16 cellular contexts compared by ENCODE assay signal in genomic region chr3:79184226-79184625, GRCh38.
DNase-seq lines count a peak whose midpoint lies in the region; TF ChIP-seq lines count a peak whose summit lies in the region.
"Had no signal": no experiment of that assay in that cellular context is flagged by ENCODE, and none has a peak within 500 bp of the region (broad histone marks: within the 10 kb centered on the region; RNA-seq: fewer than 3 reads in every experiment).

No MANE protein-coding gene starts in this region.

- TF ChIP-seq CTCF in brain (conservative IDR thresholded peaks at IDR 0.05) (no peak), smooth muscle cell (IDR thresholded peaks at IDR 0.05; ENCODE audit: borderline replicate concordance, insufficient read depth, poor library complexity, severe bottlenecking) (no peak)

- peaks cover 50% of the 10 kb centered on the region for H3K4me1 Mint-ChIP-seq in brain
- H3K4me1 Mint-ChIP-seq: B cell had no signal

- no peaks in the 10 kb centered on the region for H3K9me3 ChIP-seq in smooth muscle cell (replicated peaks; ENCODE audit: low read depth)

- H3K27me3 ChIP-seq in smooth muscle cell (ENCODE audit: low read depth), result no peaks in the 10 kb centered on the region

- peaks cover 0 to 12% (median 2%) of the 10 kb centered on the region in 5 experiments for H3K9me3 Mint-ChIP-seq in brain

- H3K36me3 Mint-ChIP-seq in brain, result peaks cover 3% of the 10 kb centered on the region

- H4K20me1 ChIP-seq in smooth muscle cell (ENCODE audit: low read depth), result no peaks in the 10 kb centered on the region

- peak overlapping the region; percentile 55 for H3K4me2 ChIP-seq in smooth muscle cell

- WGBS in smooth muscle cell (ENCODE audit: low lambda C conversion rate), result 30% methylated on average over 4 of the region's 4 CpGs

- H3K9ac ChIP-seq in smooth muscle cell (ENCODE audit: low read depth), result no peak overlapping the region

- H3K79me2 ChIP-seq in smooth muscle cell (ENCODE audit: low read depth), result no peaks in the 10 kb centered on the region

- DNase-seq in NCI-H82 (lab: John Stamatoyannopoulos, UW) (peak; percentile 9), NCI-H82 treated with DMSO at 0.1 percent for 48 hours (lab: John Stamatoyannopoulos, UW; ENCODE audit: unreplicated experiment) (no peak), left kidney (ENCODE audit: low read depth, low spot score) (peak; percentile 75), smooth muscle cell (lab: John Stamatoyannopoulos, UW; ENCODE audit: unreplicated experiment) (no peak), dermis blood vessel endothelial cell (no peak), NCI-H2171 treated with DMSO at 0.1 percent for 48 hours (lab: John Stamatoyannopoulos, UW) (no peak)
- no peak for DNase-seq in stimulated activated CD4-positive, alpha-beta T cell treated with anti-CD3 and anti-CD28 coated beads, Interleukin-12 subunit alpha, Interleukin-12 subunit beta, amount 100 ng/mL, for 4 hours
- DNase-seq: C1 segment of cervical spinal cord; Calu3; CD4-positive, alpha-beta T cell; DND-41; GDM1; H7; IMR-90 had no signal

- peak overlapping the region; percentile 84 for H2AFZ ChIP-seq in smooth muscle cell (ENCODE audit: low read depth)

- no peak overlapping the region for H3K4me3 ChIP-seq in smooth muscle cell

- no peak overlapping the region for H3K4me3 Mint-ChIP-seq in brain
- H3K4me3 Mint-ChIP-seq: B cell; CD4-positive, alpha-beta T cell had no signal

- H3K27ac ChIP-seq in smooth muscle cell (ENCODE audit: low read depth), result no peak overlapping the region

- peak overlapping the region; percentile 34 to 59 (median 42) for H3K27ac Mint-ChIP-seq in brain
- H3K27ac Mint-ChIP-seq: B cell; CD4-positive, alpha-beta T cell had no signal

- peaks cover 5% of the 10 kb centered on the region for H3K27me3 Mint-ChIP-seq in brain
- H3K27me3 Mint-ChIP-seq: B cell; CD4-positive, alpha-beta T cell had no signal

- H3F3A ChIP-seq in smooth muscle cell (ENCODE audit: low read depth), result no peaks in the 10 kb centered on the region

- H3K36me3 ChIP-seq in smooth muscle cell (ENCODE audit: low read depth), result no peaks in the 10 kb centered on the region

- peaks cover 6% of the 10 kb centered on the region for H3K4me1 ChIP-seq in smooth muscle cell (ENCODE audit: low read depth)

Comparison
In these comparisons a context has a peak if more than half of its experiments do, and no peak if none do; other contexts are left out.
1. DNase-seq: peak in NCI-H82 (single experiment) and left kidney (single experiment); none in NCI-H82 treated with DMSO at 0.1 percent for 48 hours (single experiment), smooth muscle cell (single experiment), stimulated activated CD4-positive, alpha-beta T cell treated with anti-CD3 and anti-CD28 coated beads, Interleukin-12 subunit alpha, Interleukin-12 subunit beta, amount 100 ng/mL, for 4 hours (single experiment), dermis blood vessel endothelial cell (single experiment) and NCI-H2171 treated with DMSO at 0.1 percent for 48 hours (single experiment).